In genomic region chr2:208265371-208265806, GRCh38 we compare ENCODE assay signal across 8 cellular contexts. TPM values are rescaled to one million over a fixed set of nuclear protein-coding genes. Genes with fewer than 3 reads are reported as not detected.
DNase-seq lines count a peak whose midpoint lies in the region; ATAC-seq and TF ChIP-seq lines count a peak whose summit lies in the region.

No MANE protein-coding gene starts in this region.

- peak; percentile 10 for DNase-seq in NCI-H2029 (lab: John Stamatoyannopoulos, UW)
- DNase-seq in NCI-H2029 treated with DMSO at 0.1 percent for 48 hours (lab: John Stamatoyannopoulos, UW), result no peak
- peak; percentile 3 to 33 (median 24) for DNase-seq in effector memory CD4-positive, alpha-beta T cell
- peak; percentile 81 for DNase-seq in midbrain (lab: John Stamatoyannopoulos, UW)
- DNase-seq in testis, result peak; percentile 32

- peak; percentile 48 for ATAC-seq in GM21723 (IDR thresholded peaks at IDR 0.05; ENCODE audit: unreplicated experiment)
- peak; percentile 55 to 57 for ATAC-seq in activated CD4-positive, CD25-positive, alpha-beta regulatory T cell treated with anti-CD3 and anti-CD28 coated beads, Interleukin-2, amount 50 U/mL, for 24 hours

- no peaks in the 10 kb centered on the region for H3K27me3 ChIP-seq in effector memory CD4-positive, alpha-beta T cell (replicated peaks; ENCODE audit: control insufficient read depth, insufficient read depth, low read length, poor library complexity, severe bottlenecking)
- H3K27me3 ChIP-seq in testis, result no peaks in the 10 kb centered on the region

- H3K4me3 ChIP-seq in effector memory CD4-positive, alpha-beta T cell (ENCODE audit: insufficient read depth, low read depth, low read length, poor library complexity, severe bottlenecking), result peak overlapping the region; percentile 86
- peak overlapping the region; percentile 96 to 99 for H3K4me3 ChIP-seq in testis

- TF ChIP-seq POLR2A in testis (IDR thresholded peaks at IDR 0.05), result no peak

- H3K36me3 ChIP-seq in KOPT-K1 (ENCODE audit: insufficient read depth, low read length), result peaks cover 7% of the 10 kb centered on the region
- H3K36me3 ChIP-seq in effector memory CD4-positive, alpha-beta T cell (ENCODE audit: control insufficient read depth, insufficient read depth, low read length), result no peaks in the 10 kb centered on the region
- H3K36me3 ChIP-seq in testis (ENCODE audit: low read depth, missing control alignments), result no peaks in the 10 kb centered on the region

- H3K4me1 ChIP-seq in effector memory CD4-positive, alpha-beta T cell (ENCODE audit: control insufficient read depth, insufficient read depth, low read length, poor library complexity, severe bottlenecking), result peaks cover 10% of the 10 kb centered on the region
- peaks cover 18% of the 10 kb centered on the region for H3K4me1 ChIP-seq in testis

- 5% methylated on average over 9 of the region's 9 CpGs for WGBS in testis, 2 donors

- H3K9me3 ChIP-seq in KOPT-K1 (ENCODE audit: insufficient read depth, low read length, poor library complexity, severe bottlenecking) (no peaks in the 10 kb centered on the region), testis (no peaks in the 10 kb centered on the region)
- H3K9me3 ChIP-seq in effector memory CD4-positive, alpha-beta T cell (ENCODE audit: control insufficient read depth, low read length), result no peaks in the 10 kb centered on the region

- no peak for TF ChIP-seq CTCF in testis (IDR thresholded peaks at IDR 0.05)

- intact Hi-C loops in testis (cut with DNase I; ENCODE audit: low total_unique reads), result no loop called here

- H3K27ac ChIP-seq in KOPT-K1 (ENCODE audit: low read depth, low read length, poor library complexity, severe bottlenecking), result peak overlapping the region; percentile 97
- H3K27ac ChIP-seq in effector memory CD4-positive, alpha-beta T cell (ENCODE audit: insufficient read depth, low read length, poor library complexity, severe bottlenecking), result peak overlapping the region; percentile 74
- H3K27ac ChIP-seq in testis, result peak overlapping the region; percentile 96 to 98

RNA-seq across cellular contexts. Expression of gene PIKFYVE, which starts 0.7 kb away (rescaled TPM):
- total RNA-seq in testis, result 10 to 100 TPM; 50.0 to 55.0 TPM
- 29.0 TPM for polyA plus RNA-seq in testis (ENCODE audit: insufficient read depth, low read depth, low replicate concordance)

RNA-seq across cellular contexts. Expression of gene IDH1, which starts 10.5 kb away (rescaled TPM):
- 100 to 1,000 TPM in 1 of 2 donors, 10 to 100 TPM in 1; 80.0 to 120 TPM for total RNA-seq in testis
- polyA plus RNA-seq in testis (ENCODE audit: insufficient read depth, low read depth, low replicate concordance), result 93.4 TPM
